In the genomic region with DNA sequence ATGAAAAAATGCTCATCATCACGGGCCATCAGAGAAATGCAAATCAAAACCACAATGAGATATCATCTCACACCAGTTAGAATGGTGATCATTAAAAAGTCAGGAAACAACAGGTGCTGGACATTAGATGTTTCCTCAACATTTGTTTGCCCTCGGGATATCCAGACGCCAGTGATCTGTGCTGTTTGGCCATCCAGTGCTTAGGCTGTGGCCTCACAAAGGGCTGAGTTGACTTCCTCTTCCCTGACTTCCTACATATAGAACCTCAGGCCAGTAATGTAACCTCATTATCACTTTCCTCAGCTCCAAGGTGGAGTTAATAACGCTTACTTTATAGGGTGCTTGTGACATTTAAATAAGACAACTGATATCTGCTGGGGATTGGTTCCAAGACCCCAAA, we compare ENCODE assay signal across 20 cellular contexts. TPM values are rescaled to one million over a fixed set of nuclear protein-coding genes. Genes with fewer than 3 reads are reported as not detected.
DNase-seq lines count a peak whose midpoint lies in the region; ATAC-seq lines count a peak whose summit lies in the region.
"Had no signal": no experiment of that assay in that cellular context is flagged by ENCODE, and none has a peak within 500 bp of the region (broad histone marks: within the 10 kb centered on the region; RNA-seq: fewer than 3 reads in every experiment).

No MANE protein-coding gene starts in this region.

- in situ Hi-C loops in KBM-7 (cut with MboI; ENCODE audit: low pct_unique_long_range_greater_than_20kb, low sequenced_read_pairs) = no loop called here

- ATAC-seq in left colon (peak; percentile 51), HG03520 (IDR thresholded peaks at IDR 0.05; ENCODE audit: unreplicated experiment) (no peak), GM19035 (IDR thresholded peaks at IDR 0.05; ENCODE audit: unreplicated experiment) (no peak)

- DNase-seq in DMS53 (lab: John Stamatoyannopoulos, UW) = peak; percentile 26
- DNase-seq in DMS53 treated with DMSO at 0.1 percent for 48 hours (lab: John Stamatoyannopoulos, UW; ENCODE audit: unreplicated experiment) = no peak
- DNase-seq in KBM-7 = peak; percentile 58
- DNase-seq in NCI-H526 treated with DMSO at 0.1 percent for 48 hours (lab: John Stamatoyannopoulos, UW) = peak; percentile 48
- DNase-seq in left colon = no peak
- no peak for DNase-seq in SHP77 treated with DMSO at 0.1 percent for 48 hours (lab: John Stamatoyannopoulos, UW)
- DNase-seq: COR-L47, DMS 273 treated with DMSO at 0.1 percent for 48 hours, GDM1, GM23248, NCI-H1048, NCI-H1694, NCI-H2107, NCI-H510A, Right ventricle myocardium superior, T1000 had no signal

- intact Hi-C loops in left colon (cut with DNase I, micrococcal nuclease) = no loop called here

RNA-seq across cellular contexts. Expression of a gene that starts 51.8 kb away (rescaled TPM):
- total RNA-seq in left colon = not detected
- total RNA-seq: Daoy; GM23248; Right ventricle myocardium superior; T-helper 1 cell treated with Interleukin-12 subunit alpha and Interleukin-12 subunit beta and Interleukin-4 antibody, amounts not matched to agents 30 ng/mL and 1 ng/mL, for 36 hours had no signal

Comparison
In these comparisons a context has a peak if more than half of its experiments do, and no peak if none do; other contexts are left out.
1. DNase-seq: peak in DMS53 (single experiment), KBM-7 (single experiment) and NCI-H526 treated with DMSO at 0.1 percent for 48 hours (single experiment); none in DMS53 treated with DMSO at 0.1 percent for 48 hours (single experiment), left colon (0 of 2) and SHP77 treated with DMSO at 0.1 percent for 48 hours (single experiment).